12 cellular contexts compared by ENCODE assay signal in the genomic region with DNA sequence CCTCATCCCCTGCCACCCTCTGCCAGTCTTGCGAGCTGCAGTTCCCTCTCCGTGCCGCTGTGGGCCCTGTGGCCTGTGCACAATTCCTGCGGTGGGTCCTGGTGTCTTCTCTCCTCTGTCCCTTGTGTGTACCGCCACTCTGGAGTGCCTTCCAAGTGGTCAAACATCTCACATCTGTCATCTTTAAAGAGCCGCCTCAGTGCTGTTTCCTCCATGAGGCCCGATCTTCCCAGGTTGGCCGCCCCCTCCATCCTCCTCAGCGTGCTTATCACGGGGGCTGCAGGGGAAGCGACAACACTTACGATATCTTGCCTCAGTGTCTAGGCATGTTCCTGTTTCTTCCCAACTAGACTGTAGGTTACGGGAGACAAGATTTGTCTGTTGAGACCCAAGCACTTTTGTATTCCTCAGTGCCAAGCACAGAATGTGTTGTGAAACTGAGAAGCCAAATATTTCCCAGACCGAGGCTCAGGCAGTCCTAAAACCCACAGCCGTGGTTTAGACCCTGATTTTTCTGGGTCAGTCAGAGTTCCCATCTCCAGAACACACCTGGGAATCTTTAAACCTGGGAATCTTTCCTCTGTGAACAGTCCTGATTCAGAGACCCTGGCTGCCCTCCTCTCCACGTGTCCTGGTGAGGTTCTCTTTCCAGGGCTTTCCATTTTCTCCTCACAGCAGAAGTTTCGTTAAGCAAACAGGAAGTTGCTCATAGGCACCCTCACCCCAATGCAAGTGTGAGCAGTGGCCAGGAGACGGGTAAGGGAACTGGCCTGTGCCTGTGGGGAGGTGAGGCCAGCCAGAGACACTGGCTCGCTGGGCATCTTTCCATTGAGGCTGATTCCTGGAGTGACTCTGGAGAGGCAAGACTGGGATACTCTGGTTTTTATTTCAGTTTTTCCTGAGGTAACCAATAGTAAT. TPM values are rescaled to one million over a fixed set of nuclear protein-coding genes. Genes with fewer than 3 reads are reported as not detected.
A peak's percentile ranks its signal among the peaks of the same experiment; 100 is the strongest.
DNase-seq lines count a peak whose midpoint lies in the region; ATAC-seq and TF ChIP-seq lines count a peak whose summit lies in the region.
"Had no signal": no experiment of that assay in that cellular context is flagged by ENCODE, and none has a peak within 500 bp of the region (broad histone marks: within the 10 kb centered on the region; RNA-seq: fewer than 3 reads in every experiment).

No MANE protein-coding gene starts in this region.

- TF ChIP-seq CTCF in NB4 (IDR thresholded peaks at IDR 0.05; ENCODE audit: low read depth, low read length): no peak
- no peak for TF ChIP-seq CTCF in coronary artery (IDR thresholded peaks at IDR 0.05)
- no peak for TF ChIP-seq CTCF in progenitor cell of endocrine pancreas (IDR thresholded peaks at IDR 0.05; ENCODE audit: unreplicated experiment)

- no peak overlapping the region for H3K27ac Mint-ChIP-seq in progenitor cell of endocrine pancreas
- H3K27ac Mint-ChIP-seq: nephron had no signal

- peaks cover 6% of the 10 kb centered on the region for H3K36me3 Mint-ChIP-seq in progenitor cell of endocrine pancreas (ENCODE audit: insufficient read depth)

- H3K4me3 ChIP-seq in NB4 (ENCODE audit: low read depth, low read length): peak overlapping the region; percentile 22
- H3K4me3 ChIP-seq in coronary artery: no peak overlapping the region

- H3K4me3 Mint-ChIP-seq in progenitor cell of endocrine pancreas (ENCODE audit: low read depth): no peak overlapping the region
- H3K4me3 Mint-ChIP-seq: nephron had no signal

- TF ChIP-seq POLR2A in NB4 (IDR thresholded peaks at IDR 0.05; ENCODE audit: extremely low read depth, insufficient read length): no peak

- H3K9me3 Mint-ChIP-seq in progenitor cell of endocrine pancreas (ENCODE audit: low read depth): no peaks in the 10 kb centered on the region
- H3K9me3 Mint-ChIP-seq: nephron had no signal

- peak; percentile 59 for DNase-seq in Ammon's horn (ENCODE audit: low spot score)
- DNase-seq in NB4 (ENCODE audit: low read depth): peak; percentile 84
- DNase-seq in coronary artery (ENCODE audit: low spot score): no peak
- DNase-seq in midbrain (lab: John Stamatoyannopoulos, UW): peak; percentile 34
- no peak for DNase-seq in progenitor cell of endocrine pancreas (ENCODE audit: low spot score, unreplicated experiment)
- no peak for DNase-seq in HK-2 (ENCODE audit: unreplicated experiment)
- DNase-seq: stimulated activated CD4-positive, alpha-beta T cell treated with anti-CD3 and anti-CD28 coated beads, Interleukin-4, amount 100 ng/mL, for 1 hour had no signal

- ATAC-seq in GM21423 (IDR thresholded peaks at IDR 0.05; ENCODE audit: unreplicated experiment): no peak
- no peak for ATAC-seq in GM18861 (IDR thresholded peaks at IDR 0.05; ENCODE audit: unreplicated experiment)

- H3K27me3 Mint-ChIP-seq in progenitor cell of endocrine pancreas: peaks cover 3% of the 10 kb centered on the region

- H3K4me1 Mint-ChIP-seq in progenitor cell of endocrine pancreas (ENCODE audit: low read depth): peaks cover 16% of the 10 kb centered on the region

- H3K27ac ChIP-seq in coronary artery: peak overlapping the region; percentile 48 to 83

RNA-seq across cellular contexts. Expression of gene SLC46A2, which starts 28.8 kb away (rescaled TPM):
- total RNA-seq in progenitor cell of endocrine pancreas: not detected in 2 replicates
- total RNA-seq: NCI-H460; T-helper 2 cell treated with Interferon-gamma antibody and Interleukin-4, amounts not matched to agents 100 ng/mL and 5 ng/mL, for 36 hours had no signal

Comparison
In these comparisons a context has a peak if more than half of its experiments do, and no peak if none do; other contexts are left out.
1. DNase-seq: peak in Ammon's horn (single experiment), NB4 (single experiment) and midbrain (single experiment); none in coronary artery (single experiment), progenitor cell of endocrine pancreas (single experiment) and HK-2 (single experiment).